ENCODE assay signal across 17 cellular contexts in genomic region chr4:8330821-8331566, GRCh38.
DNase-seq lines count a peak whose midpoint lies in the region; ATAC-seq and TF ChIP-seq lines count a peak whose summit lies in the region.
"Had no signal": no experiment of that assay in that cellular context is flagged by ENCODE, and none has a peak within 500 bp of the region (broad histone marks: within the 10 kb centered on the region; RNA-seq: fewer than 3 reads in every experiment).

No MANE protein-coding gene starts in this region.

- no peak overlapping the region for H3K4me2 ChIP-seq in GM23248 (ENCODE audit: unreplicated experiment)

- H4K20me1 ChIP-seq in GM23248 (ENCODE audit: insufficient read depth), result no peaks in the 10 kb centered on the region

- no peak overlapping the region for H3K27ac Mint-ChIP-seq in stimulated activated memory B cell treated with anti-CD40 and anti-IgM and Interleukin-4, amounts not matched to agents 10 μg/mL and 1 μg/mL and 100 μg/mL, for 72 hours
- H3K27ac Mint-ChIP-seq: activated naive CD8-positive, alpha-beta T cell; CD4-positive, alpha-beta memory T cell; stimulated activated naive B cell treated with anti-CD40 and anti-IgM and Interleukin-4, amounts not matched to agents 10 μg/mL and 1 μg/mL and 100 μg/mL, for 72 hours had no signal

- H3K4me1 ChIP-seq in GM23248 (ENCODE audit: insufficient read depth), result peaks cover under 1% of the 10 kb centered on the region; the same call in 1 of the 2 replicates
- H3K4me1 ChIP-seq in esophagus muscularis mucosa, result peaks cover 21 to 27% (median 22%) of the 10 kb centered on the region in 4 donors
- H3K4me1 ChIP-seq: SJSA1 had no signal

- H3K4me3 ChIP-seq in GM23248 (no peak overlapping the region), esophagus muscularis mucosa (no peak overlapping the region)
- H3K4me3 ChIP-seq: K562, SJSA1 had no signal

- peak in 2 of 3 experiments; percentile 5 to 20 for TF ChIP-seq CTCF in esophagus muscularis mucosa (IDR thresholded peaks at IDR 0.05)

- H3F3A ChIP-seq in GM23248 (ENCODE audit: insufficient read depth), result no peaks in the 10 kb centered on the region

- H3K27ac ChIP-seq in GM23248 (no peak overlapping the region), esophagus muscularis mucosa (replicated peaks in 1 of 4) (peak overlapping the region; percentile 40 to 65 (median 62))
- H3K27ac ChIP-seq: SJSA1 had no signal

- no peaks in the 10 kb centered on the region for H3K36me3 Mint-ChIP-seq in stimulated activated memory B cell treated with anti-CD40 and anti-IgM and Interleukin-4, amounts not matched to agents 10 μg/mL and 1 μg/mL and 100 μg/mL, for 72 hours
- H3K36me3 Mint-ChIP-seq: activated naive CD8-positive, alpha-beta T cell; CD4-positive, alpha-beta memory T cell had no signal

- no peak overlapping the region for H3K9ac ChIP-seq in GM23248

- intact Hi-C loops in esophagus muscularis mucosa (cut with DNase I), result no loop called here

- DNase-seq in GM23248 (peak; percentile 48), esophagus muscularis mucosa (ENCODE audit: extremely low spot score) (no peak), left lobe of liver (ENCODE audit: low spot score) (peak; percentile 49), ecto neural progenitor cell (ENCODE audit: low spot score) (no peak), NCI-H2107 (lab: John Stamatoyannopoulos, UW) (no peak)
- DNase-seq: CD4-positive, alpha-beta memory T cell; erythroblast; GOT3; NCI-H187 treated with DMSO at 0.1 percent for 48 hours; stimulated activated CD4-positive, alpha-beta T cell treated with anti-CD3 and anti-CD28 coated beads, Interleukin-4, amount 100 ng/mL, for 24 hours; stimulated activated naive B cell treated with anti-CD40 and anti-IgM and Interleukin-4, amounts not matched to agents 10 μg/mL and 1 μg/mL and 100 μg/mL, for 72 hours had no signal

- no peak overlapping the region for H2AFZ ChIP-seq in GM23248

- peaks cover 10% of the 10 kb centered on the region for H3K27me3 Mint-ChIP-seq in stimulated activated memory B cell treated with anti-CD40 and anti-IgM and Interleukin-4, amounts not matched to agents 10 μg/mL and 1 μg/mL and 100 μg/mL, for 72 hours
- H3K27me3 Mint-ChIP-seq: CD4-positive, alpha-beta memory T cell had no signal

- no peak for TF ChIP-seq POLR2A in esophagus muscularis mucosa (IDR thresholded peaks at IDR 0.05; ENCODE audit: low read depth)

- no peaks in the 10 kb centered on the region for H3K4me1 Mint-ChIP-seq in stimulated activated memory B cell treated with anti-CD40 and anti-IgM and Interleukin-4, amounts not matched to agents 10 μg/mL and 1 μg/mL and 100 μg/mL, for 72 hours
- H3K4me1 Mint-ChIP-seq: CD4-positive, alpha-beta memory T cell; stimulated activated naive B cell treated with anti-CD40 and anti-IgM and Interleukin-4, amounts not matched to agents 10 μg/mL and 1 μg/mL and 100 μg/mL, for 72 hours had no signal

- WGBS in GM23248 (ENCODE audit: low coverage in 1 of 2, low lambda C conversion rate in 2 of 2, missing lambda C conversion rate in 2 of 2), 2 experiments, result 31 to 39% methylated on average over 15 of the region's 15 CpGs
- 44% methylated on average over 11 of the region's 15 CpGs for WGBS in esophagus muscularis mucosa

- H3K4me3 Mint-ChIP-seq in stimulated activated memory B cell treated with anti-CD40 and anti-IgM and Interleukin-4, amounts not matched to agents 10 μg/mL and 1 μg/mL and 100 μg/mL, for 72 hours, result no peak overlapping the region
- H3K4me3 Mint-ChIP-seq: activated naive CD8-positive, alpha-beta T cell; CD4-positive, alpha-beta memory T cell; stimulated activated naive B cell treated with anti-CD40 and anti-IgM and Interleukin-4, amounts not matched to agents 10 μg/mL and 1 μg/mL and 100 μg/mL, for 72 hours had no signal

- TF ChIP-seq EP300 in esophagus muscularis mucosa (IDR thresholded peaks at IDR 0.05), result peak; percentile 71

- H3K79me2 ChIP-seq in GM23248 (ENCODE audit: insufficient read depth), result no peaks in the 10 kb centered on the region

- in situ Hi-C loops in GM23248 (cut with MboI), result no loop called here

- ATAC-seq in left lobe of liver (peak; percentile 28), GM18873 (IDR thresholded peaks at IDR 0.05; ENCODE audit: low FRiP score, unreplicated experiment) (no peak), GM18520 (IDR thresholded peaks at IDR 0.05; ENCODE audit: unreplicated experiment) (no peak)
- peak; percentile 6 for ATAC-seq in stimulated activated memory B cell treated with anti-CD40 and anti-IgM and Interleukin-4, amounts not matched to agents 10 μg/mL and 1 μg/mL and 100 μg/mL, for 72 hours
- ATAC-seq: K562 had no signal

- no peaks in the 10 kb centered on the region for H3K9me2 ChIP-seq in GM23248 (ENCODE audit: insufficient read depth)

- H3K36me3 ChIP-seq in GM23248 (ENCODE audit: low read depth) (no peaks in the 10 kb centered on the region), esophagus muscularis mucosa (no peaks in the 10 kb centered on the region)
- H3K36me3 ChIP-seq: SJSA1 had no signal

- peaks cover 11% of the 10 kb centered on the region for H3K9me3 Mint-ChIP-seq in stimulated activated memory B cell treated with anti-CD40 and anti-IgM and Interleukin-4, amounts not matched to agents 10 μg/mL and 1 μg/mL and 100 μg/mL, for 72 hours

- H3K27me3 ChIP-seq in GM23248 (replicated peaks; ENCODE audit: insufficient read depth) (no peaks in the 10 kb centered on the region), esophagus muscularis mucosa (no peaks in the 10 kb centered on the region)
- H3K27me3 ChIP-seq: SJSA1 had no signal

- H3K9me3 ChIP-seq in GM23248 (ENCODE audit: low read depth), result no peaks in the 10 kb centered on the region
- peaks cover 0 to 13% (median 9%) of the 10 kb centered on the region in 4 donors for H3K9me3 ChIP-seq in esophagus muscularis mucosa
- H3K9me3 ChIP-seq: SJSA1 had no signal

Comparison
In these comparisons a context has a peak if more than half of its experiments do, and no peak if none do; other contexts are left out.
1. DNase-seq: peak in GM23248 (single experiment) and left lobe of liver (single experiment); none in esophagus muscularis mucosa (single experiment), ecto neural progenitor cell (single experiment) and NCI-H2107 (single experiment).
2. ATAC-seq: peak in left lobe of liver (single experiment) and stimulated activated memory B cell treated with anti-CD40 and anti-IgM and Interleukin-4, amounts not matched to agents 10 μg/mL and 1 μg/mL and 100 μg/mL, for 72 hours (single experiment); none in GM18873 (single experiment) and GM18520 (single experiment).